ENCODE assay signal across 27 cellular contexts in the genomic region with DNA sequence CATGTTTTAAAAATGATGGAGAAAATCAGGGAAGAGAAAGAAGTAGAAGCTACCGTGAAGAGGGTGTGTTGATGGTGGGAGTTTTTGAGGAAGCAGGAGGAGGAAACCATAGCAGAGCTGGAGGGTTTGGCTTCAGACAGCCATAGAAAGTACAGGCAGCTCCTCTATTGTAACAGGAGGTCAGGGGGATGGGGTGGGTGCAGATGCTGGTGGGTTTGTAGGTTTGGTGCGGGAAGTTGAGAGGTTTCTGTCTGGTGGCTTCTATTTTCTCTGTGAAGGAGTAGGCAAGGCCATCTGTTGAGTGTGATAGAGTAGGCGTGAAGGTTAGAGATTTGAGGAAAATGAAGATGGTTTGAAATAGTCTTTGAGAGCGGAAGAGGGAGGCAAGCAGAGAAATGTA.
"Had no signal": no experiment of that assay in that cellular context is flagged by ENCODE, and none has a peak within 500 bp of the region (broad histone marks: within the 10 kb centered on the region; RNA-seq: fewer than 3 reads in every experiment).

No MANE protein-coding gene starts in this region.

- H3K4me3 Mint-ChIP-seq: activated CD4-positive, alpha-beta memory T cell treated with anti-CD3 and anti-CD28 coated beads, Interleukin-2, amount 10 ng/mL, durations not matched to agents 7 days and 5 days; activated CD4-positive, alpha-beta T cell treated with anti-CD3 and anti-CD28 coated beads, Interleukin-2, amount 10 ng/mL, durations not matched to agents 7 days and 5 days; activated naive CD4-positive, alpha-beta T cell treated with anti-CD3 and anti-CD28 coated beads, Interleukin-2, amount 50 U/mL, for 24 hours; activated naive CD8-positive, alpha-beta T cell treated with anti-CD3 and anti-CD28 coated beads, Interleukin-2, amount 50 U/mL, for 24 hours; central memory CD8-positive, alpha-beta T cell; dendritic cell treated with granulocyte-macrophage colony-stimulating factor and Interleukin-4, amounts not matched to agents 40 ng/mL and 50 ng/mL, for 4 days; natural killer cell treated with Interleukin-12 subunit alpha and Interleukin-12 subunit beta and Interleukin-15 and Interleukin-18, amount 100 ng/mL, for 72 hours; T-helper 2 cell treated with Interferon-gamma antibody and Interleukin-4, amounts not matched to agents 5 μg/mL and 100 μg/mL, for 36 hours; type B pancreatic cell had no signal

- H3K36me3 ChIP-seq: esophagus muscularis mucosa, heart left ventricle, left lung, lower lobe of right lung, right lobe of liver, thoracic aorta, vagina, WERI-Rb-1 had no signal

- H3K27ac ChIP-seq: esophagus muscularis mucosa, foreskin keratinocyte, heart left ventricle, left lung, lower lobe of right lung, right lobe of liver, thoracic aorta, vagina, WERI-Rb-1 had no signal

- DNase-seq: activated CD4-positive, alpha-beta memory T cell treated with anti-CD3 and anti-CD28 coated beads, Interleukin-2, amount 10 ng/mL, durations not matched to agents 7 days and 5 days; activated CD4-positive, alpha-beta T cell treated with anti-CD3 and anti-CD28 coated beads, Interleukin-2, amount 10 ng/mL, durations not matched to agents 7 days and 5 days; activated naive CD8-positive, alpha-beta T cell treated with anti-CD3 and anti-CD28 coated beads, Interleukin-2, amount 50 U/mL, for 24 hours; activated T-cell treated with anti-CD3 and anti-CD28 coated beads, Interleukin-2, amount 50 U/mL, for 48 hours; foreskin keratinocyte; heart left ventricle; left lung; lower lobe of right lung; mesenchymal stem cell; mucosa of descending colon; right lobe of liver; stimulated activated CD4-positive, alpha-beta T cell treated with anti-CD3 and anti-CD28 coated beads, Interleukin-12 subunit alpha, Interleukin-12 subunit beta, amount 100 ng/mL, for 4 hours; stimulated activated CD4-positive, alpha-beta T cell treated with anti-CD3 and anti-CD28 coated beads, Interleukin-4, amount 100 ng/mL, for 1 hour; stimulated activated naive CD8-positive, alpha-beta T cell treated with anti-CD3 and anti-CD28 coated beads, Interleukin-15, Interleukin-2, amounts not matched to agents 100 U/mL and 50 U/mL, for 24 hours; WERI-Rb-1 had no signal

- H3K4me1 ChIP-seq: esophagus muscularis mucosa, foreskin keratinocyte, left lung, right lobe of liver, vagina had no signal

- H3K27me3 Mint-ChIP-seq: activated naive CD8-positive, alpha-beta T cell treated with anti-CD3 and anti-CD28 coated beads, Interleukin-2, amount 50 U/mL, for 24 hours; dendritic cell treated with granulocyte-macrophage colony-stimulating factor and Interleukin-4, amounts not matched to agents 40 ng/mL and 50 ng/mL, for 4 days; progenitor cell of endocrine pancreas had no signal

- H3K27me3 ChIP-seq: esophagus muscularis mucosa, foreskin keratinocyte, left lung, right lobe of liver, vagina had no signal

- H3K9me3 ChIP-seq: esophagus muscularis mucosa, heart left ventricle, left lung, lower lobe of right lung, mucosa of descending colon, right lobe of liver, thoracic aorta, vagina had no signal

- H3K4me1 Mint-ChIP-seq: activated CD4-positive, alpha-beta memory T cell treated with anti-CD3 and anti-CD28 coated beads, Interleukin-2, amount 10 ng/mL, durations not matched to agents 7 days and 5 days; activated CD4-positive, alpha-beta T cell treated with anti-CD3 and anti-CD28 coated beads, Interleukin-2, amount 10 ng/mL, durations not matched to agents 7 days and 5 days; activated naive CD4-positive, alpha-beta T cell treated with anti-CD3 and anti-CD28 coated beads, Interleukin-2, amount 50 U/mL, for 24 hours; activated naive CD8-positive, alpha-beta T cell treated with anti-CD3 and anti-CD28 coated beads, Interleukin-2, amount 50 U/mL, for 24 hours; central memory CD8-positive, alpha-beta T cell had no signal

- H3K9me3 Mint-ChIP-seq: activated CD4-positive, alpha-beta memory T cell treated with anti-CD3 and anti-CD28 coated beads, Interleukin-2, amount 10 ng/mL, durations not matched to agents 7 days and 5 days; activated CD4-positive, alpha-beta T cell treated with anti-CD3 and anti-CD28 coated beads, Interleukin-2, amount 10 ng/mL, durations not matched to agents 7 days and 5 days; activated naive CD4-positive, alpha-beta T cell treated with anti-CD3 and anti-CD28 coated beads, Interleukin-2, amount 50 U/mL, for 24 hours; activated naive CD8-positive, alpha-beta T cell treated with anti-CD3 and anti-CD28 coated beads, Interleukin-2, amount 50 U/mL, for 24 hours; activated T-helper 2 cell treated with anti-CD3 and anti-CD28 coated beads, Interferon-gamma antibody, Interleukin-2, Interleukin-4, amounts not matched to agents 10 μg/mL and 5 μg/mL and 100 μg/mL, durations not matched to agents 14 hours and 24 hours and 36 hours; central memory CD8-positive, alpha-beta T cell; dendritic cell treated with granulocyte-macrophage colony-stimulating factor and Interleukin-4, amounts not matched to agents 40 ng/mL and 50 ng/mL, for 4 days; natural killer cell treated with Interleukin-12 subunit alpha and Interleukin-12 subunit beta and Interleukin-15 and Interleukin-18, amount 100 ng/mL, for 72 hours; T-helper 2 cell treated with Interferon-gamma antibody and Interleukin-4, amounts not matched to agents 5 μg/mL and 100 μg/mL, for 36 hours; type B pancreatic cell had no signal

- H3K36me3 Mint-ChIP-seq: activated naive CD4-positive, alpha-beta T cell treated with anti-CD3 and anti-CD28 coated beads, Interleukin-2, amount 50 U/mL, for 24 hours; natural killer cell treated with Interleukin-12 subunit alpha and Interleukin-12 subunit beta and Interleukin-15 and Interleukin-18, amount 100 ng/mL, for 72 hours; type B pancreatic cell had no signal

- ATAC-seq: activated CD4-positive, CD25-positive, alpha-beta regulatory T cell treated with anti-CD3 and anti-CD28 coated beads, Interleukin-2, amount 50 U/mL, for 24 hours; activated naive CD8-positive, alpha-beta T cell treated with anti-CD3 and anti-CD28 coated beads, Interleukin-2, amount 50 U/mL, for 24 hours; foreskin keratinocyte; left lung; mucosa of descending colon; stimulated activated naive CD8-positive, alpha-beta T cell treated with anti-CD3 and anti-CD28 coated beads, Interleukin-15, Interleukin-2, amounts not matched to agents 100 U/mL and 50 U/mL, for 24 hours had no signal

- H3K27ac Mint-ChIP-seq: activated CD4-positive, alpha-beta memory T cell treated with anti-CD3 and anti-CD28 coated beads, Interleukin-2, amount 10 ng/mL, durations not matched to agents 7 days and 5 days; activated CD4-positive, alpha-beta T cell treated with anti-CD3 and anti-CD28 coated beads, Interleukin-2, amount 10 ng/mL, durations not matched to agents 7 days and 5 days; activated naive CD4-positive, alpha-beta T cell treated with anti-CD3 and anti-CD28 coated beads, Interleukin-2, amount 50 U/mL, for 24 hours; activated naive CD8-positive, alpha-beta T cell treated with anti-CD3 and anti-CD28 coated beads, Interleukin-2, amount 50 U/mL, for 24 hours; activated T-helper 2 cell treated with anti-CD3 and anti-CD28 coated beads, Interferon-gamma antibody, Interleukin-2, Interleukin-4, amounts not matched to agents 10 μg/mL and 5 μg/mL and 100 μg/mL, durations not matched to agents 14 hours and 24 hours and 36 hours; dendritic cell treated with granulocyte-macrophage colony-stimulating factor and Interleukin-4, amounts not matched to agents 40 ng/mL and 50 ng/mL, for 4 days; natural killer cell treated with Interleukin-12 subunit alpha and Interleukin-12 subunit beta and Interleukin-15 and Interleukin-18, amount 100 ng/mL, for 72 hours; progenitor cell of endocrine pancreas; T-helper 2 cell treated with Interferon-gamma antibody and Interleukin-4, amounts not matched to agents 5 μg/mL and 100 μg/mL, for 36 hours; type B pancreatic cell had no signal

- H3K4me3 ChIP-seq: esophagus muscularis mucosa, heart left ventricle, left lung, lower lobe of right lung, mucosa of descending colon, right lobe of liver, thoracic aorta, vagina had no signal
